Comparison of ENCODE assay signal across 20 cellular contexts in genomic region chr13:90156390-90156789, GRCh38.
"Had no signal": no experiment of that assay in that cellular context is flagged by ENCODE, and none has a peak within 500 bp of the region (broad histone marks: within the 10 kb centered on the region; RNA-seq: fewer than 3 reads in every experiment).

No MANE protein-coding gene starts in this region.

- H3K27ac ChIP-seq: coronary artery, esophagus muscularis mucosa, foreskin keratinocyte, neutrophil, pancreas, right lobe of liver, suprapubic skin, transverse colon, upper lobe of right lung, uterus had no signal

- DNase-seq: dermis blood vessel endothelial cell; effector memory CD4-positive, alpha-beta T cell; foreskin keratinocyte; head of caudate nucleus; pancreas; right lobe of liver; small intestine; stimulated activated CD4-positive, alpha-beta T cell treated with anti-CD3 and anti-CD28 coated beads, Interleukin-15, amount 100 ng/mL, for 24 hours; stimulated activated CD4-positive, alpha-beta T cell treated with anti-CD3 and anti-CD28 coated beads, Interleukin-2, amount 100 ng/mL, for 48 hours; stimulated activated CD8-positive, alpha-beta memory T cell treated with anti-CD3 and anti-CD28 coated beads, Interleukin-4, amount 100 ng/mL, for 48 hours; stimulated activated naive CD4-positive, alpha-beta T cell; stimulated activated naive CD8-positive, alpha-beta T cell treated with anti-CD3 and anti-CD28 coated beads, Interleukin-15, amount 100 ng/mL, for 72 hours; transverse colon; upper lobe of right lung; uterus had no signal

- H3K4me3 ChIP-seq: coronary artery, esophagus muscularis mucosa, lung, pancreas, right lobe of liver, suprapubic skin, transverse colon, upper lobe of right lung, uterus had no signal
